Comparison of ENCODE assay signal across 8 cellular contexts in the genomic region with DNA sequence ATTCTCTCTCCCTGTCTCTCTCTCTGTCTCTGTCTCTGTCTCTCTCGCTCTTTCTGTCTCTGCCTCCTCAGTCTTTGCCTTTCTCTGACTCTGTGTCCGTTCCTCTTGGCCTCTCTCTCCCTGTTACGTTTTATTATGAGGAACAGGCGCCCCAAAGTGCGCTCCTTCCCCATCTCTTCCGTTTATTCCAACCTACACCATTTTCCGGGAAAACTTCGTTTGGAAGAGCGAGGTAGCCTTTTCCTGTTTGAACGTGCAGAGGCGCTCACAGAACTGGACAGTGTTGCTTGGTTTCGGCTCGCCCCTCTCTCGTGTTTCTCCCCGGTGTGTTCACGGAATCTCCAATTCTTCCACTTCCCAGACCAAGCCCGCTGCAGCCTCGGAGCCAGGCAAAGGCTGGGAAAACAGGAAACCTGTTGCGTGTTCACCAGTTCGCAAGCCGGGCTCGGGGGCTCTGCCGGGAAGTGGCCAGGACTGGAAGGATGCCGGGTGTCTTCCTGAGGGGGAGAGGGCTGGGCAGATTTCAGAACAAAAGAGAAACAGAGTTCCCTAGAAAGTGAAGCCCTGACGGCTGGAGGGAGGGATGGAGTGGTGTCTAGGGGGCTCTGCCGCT. TPM values are rescaled to one million over a fixed set of nuclear protein-coding genes. Genes with fewer than 3 reads are reported as not detected.
DNase-seq lines count a peak whose midpoint lies in the region; ATAC-seq, FAIRE-seq and TF ChIP-seq lines count a peak whose summit lies in the region.

No MANE protein-coding gene starts in this region.

- FAIRE-seq in astrocyte (lab: Jason Lieb, UNC), result no peak

- peak overlapping the region; percentile 96 for H3K4me2 ChIP-seq in astrocyte (ENCODE audit: low read length)

- H3K4me3 Mint-ChIP-seq in astrocyte (ENCODE audit: unreplicated experiment), result peak overlapping the region; percentile 88

- no peak for TF ChIP-seq CTCF in BE2C (IDR thresholded peaks at IDR 0.05; ENCODE audit: low read depth, low read length)
- no peak for TF ChIP-seq CTCF in astrocyte (IDR thresholded peaks at IDR 0.05; ENCODE audit: insufficient read depth, low read depth, low read length)

- H3K9me3 ChIP-seq in BE2C, result no peaks in the 10 kb centered on the region
- no peaks in the 10 kb centered on the region for H3K9me3 ChIP-seq in astrocyte (ENCODE audit: insufficient read depth, low read depth, low read length)
- H3K9me3 ChIP-seq in iPS-18c (ENCODE audit: control insufficient read depth, insufficient read depth, low read length), result no peaks in the 10 kb centered on the region

- DNase-seq in BE2C, result no peak
- peak; percentile 16 for DNase-seq in HT-29 (ENCODE audit: low spot score)
- no peak for DNase-seq in astrocyte (ENCODE audit: low read depth)
- no peak for DNase-seq in skeletal muscle cell (ENCODE audit: low read depth)
- DNase-seq in stimulated activated CD4-positive, alpha-beta T cell treated with anti-CD3 and anti-CD28 coated beads, Interleukin-4, amount 100 ng/mL, for 1 hour, result no peak
- no peak for DNase-seq in activated CD4-positive, CD25-positive, alpha-beta regulatory T cell treated with anti-CD3 and anti-CD28 coated beads, Interleukin-2, amount 50 U/mL, for 72 hours

- H3K27ac ChIP-seq in astrocyte (ENCODE audit: low read depth, low read length), result no peak overlapping the region

- peak overlapping the region; percentile 66 for H3K4me3 ChIP-seq in BE2C (ENCODE audit: low read depth, low read length)
- H3K4me3 ChIP-seq in astrocyte (ENCODE audit: insufficient read depth, low read depth, low read length), result peak overlapping the region; percentile 65
- H3K4me3 ChIP-seq in iPS-18c (ENCODE audit: insufficient read depth, low read depth, low read length), result peak overlapping the region; percentile 68
- H3K4me3 ChIP-seq in skeletal muscle cell (ENCODE audit: low read depth, low read length), result peak overlapping the region; percentile 59

- H3K27me3 ChIP-seq in BE2C (peaks cover 27% of the 10 kb centered on the region), astrocyte (ENCODE audit: insufficient read depth, low read length) (peaks cover 44% of the 10 kb centered on the region)

- peaks cover 9% of the 10 kb centered on the region for H3K4me1 Mint-ChIP-seq in astrocyte (ENCODE audit: low read depth, unreplicated experiment)

- peaks cover 2% of the 10 kb centered on the region for H3K36me3 Mint-ChIP-seq in astrocyte (ENCODE audit: low read depth, unreplicated experiment)

- no peak for ATAC-seq in HG02763 (IDR thresholded peaks at IDR 0.05; ENCODE audit: unreplicated experiment)

- H3K36me3 ChIP-seq in BE2C (no peaks in the 10 kb centered on the region), astrocyte (ENCODE audit: insufficient read depth, low read length) (no peaks in the 10 kb centered on the region)

- H3K79me2 ChIP-seq in astrocyte (ENCODE audit: insufficient read depth, low read length), result no peaks in the 10 kb centered on the region

- peaks cover 49% of the 10 kb centered on the region for H3K27me3 Mint-ChIP-seq in astrocyte (ENCODE audit: low read depth, unreplicated experiment)

- peaks cover 4% of the 10 kb centered on the region for H3K4me1 ChIP-seq in BE2C
- H3K4me1 ChIP-seq in astrocyte (ENCODE audit: insufficient read depth, low read length), result peaks cover 9% of the 10 kb centered on the region

- H2AFZ ChIP-seq in astrocyte (ENCODE audit: low read depth, low read length), result peak overlapping the region; percentile 88

- no peaks in the 10 kb centered on the region for H4K20me1 ChIP-seq in astrocyte (ENCODE audit: insufficient read depth, low read length)

- H3K9ac ChIP-seq in astrocyte (ENCODE audit: low read length), result peak overlapping the region; percentile 48

- H3K9me3 Mint-ChIP-seq in astrocyte (ENCODE audit: unreplicated experiment), result no peaks in the 10 kb centered on the region

- peak overlapping the region; percentile 82 for H3K27ac Mint-ChIP-seq in astrocyte (ENCODE audit: unreplicated experiment)

RNA-seq across cellular contexts. Expression of a gene that starts 0.6 kb away (rescaled TPM):
- polyA plus RNA-seq in BE2C (2012; ENCODE audit: insufficient read depth, insufficient read length, low read depth), result 0.14 TPM
- 0.81 and 1.6 TPM in 2 replicates for total RNA-seq in HT-29 (2014; rRNA removed; shearing (Covaris generic))
- total RNA-seq in astrocyte, result 7.1 and 8.4 TPM in 2 replicates
